36 cellular contexts compared by ENCODE assay signal in the genomic region with DNA sequence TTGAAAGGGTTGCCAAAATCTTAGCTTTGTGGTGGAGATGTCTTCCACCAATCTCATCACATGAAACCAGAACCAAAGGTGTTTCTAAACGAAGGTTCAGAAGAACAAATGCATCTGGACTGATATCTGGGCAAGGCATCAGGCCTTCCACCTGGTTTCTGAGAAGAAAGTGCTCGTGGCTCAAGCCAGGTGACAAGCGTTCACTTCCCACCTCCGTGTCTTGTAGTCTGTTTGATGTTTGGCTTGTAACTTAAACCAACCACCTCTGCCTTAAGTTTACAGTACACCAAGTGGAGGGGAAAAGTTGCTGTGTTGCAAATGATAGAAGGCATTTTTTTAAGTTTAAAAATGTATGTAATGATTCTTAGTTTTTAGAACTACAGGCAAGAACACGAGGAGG.
"Had no signal": no experiment of that assay in that cellular context is flagged by ENCODE, and none has a peak within 500 bp of the region (broad histone marks: within the 10 kb centered on the region; RNA-seq: fewer than 3 reads in every experiment).

No MANE protein-coding gene starts in this region.

- ATAC-seq: activated CD8-positive, alpha-beta T cell treated with anti-CD3 and anti-CD28 coated beads for 36 hours; activated naive CD8-positive, alpha-beta T cell treated with anti-CD3 and anti-CD28 coated beads, Interleukin-2, amount 50 U/mL, for 24 hours; activated T-cell treated with anti-CD3 and anti-CD28 coated beads, Interleukin-2, amount 50 U/mL, for 4 hours; activated T-cell treated with anti-CD3 and anti-CD28 coated beads, Interleukin-2, amount 50 U/mL, for 72 hours had no signal

- H3K4me1 ChIP-seq: ascending aorta had no signal

- H3K4me3 ChIP-seq: ascending aorta, cardiac muscle cell had no signal

- H3K27ac ChIP-seq: ascending aorta, cardiac muscle cell, VCaP had no signal

- H3K36me3 Mint-ChIP-seq: activated CD4-positive, alpha-beta memory T cell treated with anti-CD3 and anti-CD28 coated beads for 36 hours; activated naive CD4-positive, alpha-beta T cell treated with anti-CD3 and anti-CD28 coated beads, Interleukin-2, amount 10 ng/mL, durations not matched to agents 7 days and 5 days; activated naive CD4-positive, alpha-beta T cell treated with anti-CD3 and anti-CD28 coated beads, Interleukin-2, amount 50 U/mL, for 24 hours; activated naive CD8-positive, alpha-beta T cell; activated naive CD8-positive, alpha-beta T cell treated with anti-CD3 and anti-CD28 coated beads, Interleukin-2, amount 10 ng/mL, durations not matched to agents 7 days and 5 days; brain had no signal

- DNase-seq: activated B cell treated with CpG ODN at 0.5 μM for 24 hours; activated CD4-positive, alpha-beta memory T cell treated with anti-CD3 and anti-CD28 coated beads for 36 hours; activated CD4-positive, alpha-beta T cell treated with anti-CD3 and anti-CD28 coated beads for 4 hours; activated CD4-positive, alpha-beta T cell treated with anti-CD3 and anti-CD28 coated beads, Interleukin-2, amount 10 ng/mL, durations not matched to agents 24 days and 14 days; activated CD4-positive, alpha-beta T cell treated with anti-CD3 and anti-CD28 coated beads, Interleukin-2, amount 50 U/mL, for 1 hour; activated CD4-positive, alpha-beta T cell treated with anti-CD3 and anti-CD28 coated beads, Interleukin-2, amount 50 U/mL, for 4 hours; activated CD4-positive, CD25-positive, alpha-beta regulatory T cell treated with anti-CD3 and anti-CD28 coated beads, Interleukin-2, amount 50 U/mL, for 72 hours; activated CD8-positive, alpha-beta memory T cell treated with anti-CD3 and anti-CD28 coated beads, Interleukin-2, amount 50 U/mL, for 4 hours; activated CD8-positive, alpha-beta T cell treated with anti-CD3 and anti-CD28 coated beads for 36 hours; activated effector memory CD4-positive, alpha-beta T cell treated with Interleukin-2 at 50 U/mL for 16 hours; activated gamma-delta T cell; activated naive CD4-positive, alpha-beta T cell treated with anti-CD3 and anti-CD28 coated beads, Interleukin-2, amount 10 ng/mL, durations not matched to agents 7 days and 5 days; activated naive CD4-positive, alpha-beta T cell treated with Interleukin-2 at 50 U/mL for 16 hours; activated naive CD8-positive, alpha-beta T cell treated with anti-CD3 and anti-CD28 coated beads, Interleukin-2, amount 10 ng/mL, durations not matched to agents 7 days and 5 days; activated naive CD8-positive, alpha-beta T cell treated with anti-CD3 and anti-CD28 coated beads, Interleukin-2, amount 50 U/mL, for 24 hours; activated T-cell treated with anti-CD3 and anti-CD28 coated beads for 4 hours; activated T-cell treated with anti-CD3 and anti-CD28 coated beads, Interleukin-2, amount 50 U/mL, for 1 hour; activated T-cell treated with anti-CD3 and anti-CD28 coated beads, Interleukin-2, amount 50 U/mL, for 4 hours; activated T-cell treated with anti-CD3 and anti-CD28 coated beads, Interleukin-2, amount 50 U/mL, for 72 hours; amygdala; anterior cingulate cortex; caudate nucleus; cerebellar nuclear complex; T-helper 2 cell; T-helper 9 cell had no signal

- H3K9me3 ChIP-seq: ascending aorta had no signal

- H3K4me1 Mint-ChIP-seq: activated B cell treated with CpG ODN at 0.5 μM for 24 hours; activated CD4-positive, alpha-beta T cell treated with anti-CD3 and anti-CD28 coated beads, Interleukin-2, amount 10 ng/mL, durations not matched to agents 24 days and 14 days; activated naive CD4-positive, alpha-beta T cell treated with anti-CD3 and anti-CD28 coated beads, Interleukin-2, amount 10 ng/mL, durations not matched to agents 7 days and 5 days; activated naive CD4-positive, alpha-beta T cell treated with anti-CD3 and anti-CD28 coated beads, Interleukin-2, amount 50 U/mL, for 24 hours; activated naive CD8-positive, alpha-beta T cell treated with anti-CD3 and anti-CD28 coated beads, Interleukin-2, amount 10 ng/mL, durations not matched to agents 7 days and 5 days; activated naive CD8-positive, alpha-beta T cell treated with anti-CD3 and anti-CD28 coated beads, Interleukin-2, amount 50 U/mL, for 24 hours; brain had no signal

- H3K27ac Mint-ChIP-seq: activated B cell treated with CpG ODN at 0.5 μM for 24 hours; activated CD4-positive, alpha-beta memory T cell treated with anti-CD3 and anti-CD28 coated beads for 36 hours; activated CD4-positive, alpha-beta T cell treated with anti-CD3 and anti-CD28 coated beads, Interleukin-2, amount 10 ng/mL, durations not matched to agents 24 days and 14 days; activated CD8-positive, alpha-beta T cell treated with anti-CD3 and anti-CD28 coated beads for 36 hours; activated naive CD4-positive, alpha-beta T cell treated with anti-CD3 and anti-CD28 coated beads, Interleukin-2, amount 10 ng/mL, durations not matched to agents 7 days and 5 days; activated naive CD4-positive, alpha-beta T cell treated with anti-CD3 and anti-CD28 coated beads, Interleukin-2, amount 50 U/mL, for 24 hours; activated naive CD8-positive, alpha-beta T cell; activated naive CD8-positive, alpha-beta T cell treated with anti-CD3 and anti-CD28 coated beads, Interleukin-2, amount 10 ng/mL, durations not matched to agents 7 days and 5 days; activated naive CD8-positive, alpha-beta T cell treated with anti-CD3 and anti-CD28 coated beads, Interleukin-2, amount 50 U/mL, for 24 hours; activated T-cell treated with anti-CD3 and anti-CD28 coated beads, Interleukin-2, amount 50 U/mL, for 72 hours; activated T-helper 1 cell treated with anti-CD3 and anti-CD28 coated beads, Interleukin-12 subunit alpha, Interleukin-12 subunit beta, Interleukin-2, Interleukin-4 antibody, amounts not matched to agents 30 ng/mL and 10 ng/mL and 1 ng/mL, durations not matched to agents 14 hours and 24 hours and 36 hours; activated T-helper 2 cell treated with anti-CD3 and anti-CD28 coated beads, Interferon-gamma antibody, Interleukin-2, Interleukin-4, amounts not matched to agents 10 μg/mL and 5 μg/mL and 100 μg/mL, durations not matched to agents 14 hours and 24 hours and 36 hours; brain; T-helper 1 cell treated with Interleukin-12 subunit alpha and Interleukin-12 subunit beta and Interleukin-4 antibody, amounts not matched to agents 30 μg/mL and 1 μg/mL, for 36 hours; T-helper 2 cell treated with Interferon-gamma antibody and Interleukin-4, amounts not matched to agents 5 μg/mL and 100 μg/mL, for 36 hours had no signal

- H3K27me3 ChIP-seq: ascending aorta, cardiac muscle cell had no signal

- H3K4me3 Mint-ChIP-seq: activated B cell treated with CpG ODN at 0.5 μM for 24 hours; activated CD4-positive, alpha-beta memory T cell treated with anti-CD3 and anti-CD28 coated beads for 36 hours; activated CD4-positive, alpha-beta T cell treated with anti-CD3 and anti-CD28 coated beads, Interleukin-2, amount 10 ng/mL, durations not matched to agents 24 days and 14 days; activated CD8-positive, alpha-beta T cell treated with anti-CD3 and anti-CD28 coated beads for 36 hours; activated naive CD4-positive, alpha-beta T cell treated with anti-CD3 and anti-CD28 coated beads, Interleukin-2, amount 10 ng/mL, durations not matched to agents 7 days and 5 days; activated naive CD4-positive, alpha-beta T cell treated with anti-CD3 and anti-CD28 coated beads, Interleukin-2, amount 50 U/mL, for 24 hours; activated naive CD8-positive, alpha-beta T cell; activated naive CD8-positive, alpha-beta T cell treated with anti-CD3 and anti-CD28 coated beads, Interleukin-2, amount 10 ng/mL, durations not matched to agents 7 days and 5 days; activated naive CD8-positive, alpha-beta T cell treated with anti-CD3 and anti-CD28 coated beads, Interleukin-2, amount 50 U/mL, for 24 hours; activated T-cell treated with anti-CD3 and anti-CD28 coated beads, Interleukin-2, amount 50 U/mL, for 4 hours; activated T-cell treated with anti-CD3 and anti-CD28 coated beads, Interleukin-2, amount 50 U/mL, for 72 hours; activated T-helper 1 cell treated with anti-CD3 and anti-CD28 coated beads, Interleukin-12 subunit alpha, Interleukin-12 subunit beta, Interleukin-2, Interleukin-4 antibody, amounts not matched to agents 30 ng/mL and 10 ng/mL and 1 ng/mL, durations not matched to agents 14 hours and 24 hours and 36 hours; brain; central memory CD8-positive, alpha-beta T cell; T-helper 1 cell treated with Interleukin-12 subunit alpha and Interleukin-12 subunit beta and Interleukin-4 antibody, amounts not matched to agents 30 μg/mL and 1 μg/mL, for 36 hours; T-helper 2 cell treated with Interferon-gamma antibody and Interleukin-4, amounts not matched to agents 5 μg/mL and 100 μg/mL, for 36 hours had no signal

- H3K9me3 Mint-ChIP-seq: activated B cell treated with CpG ODN at 0.5 μM for 24 hours; activated CD4-positive, alpha-beta memory T cell treated with anti-CD3 and anti-CD28 coated beads for 36 hours; activated CD4-positive, alpha-beta T cell treated with anti-CD3 and anti-CD28 coated beads, Interleukin-2, amount 10 ng/mL, durations not matched to agents 24 days and 14 days; activated CD8-positive, alpha-beta T cell treated with anti-CD3 and anti-CD28 coated beads for 36 hours; activated naive CD4-positive, alpha-beta T cell treated with anti-CD3 and anti-CD28 coated beads, Interleukin-2, amount 10 ng/mL, durations not matched to agents 7 days and 5 days; activated naive CD4-positive, alpha-beta T cell treated with anti-CD3 and anti-CD28 coated beads, Interleukin-2, amount 50 U/mL, for 24 hours; activated naive CD8-positive, alpha-beta T cell treated with anti-CD3 and anti-CD28 coated beads, Interleukin-2, amount 10 ng/mL, durations not matched to agents 7 days and 5 days; activated T-cell treated with anti-CD3 and anti-CD28 coated beads, Interleukin-2, amount 50 U/mL, for 4 hours; activated T-cell treated with anti-CD3 and anti-CD28 coated beads, Interleukin-2, amount 50 U/mL, for 72 hours; activated T-helper 1 cell treated with anti-CD3 and anti-CD28 coated beads, Interleukin-12 subunit alpha, Interleukin-12 subunit beta, Interleukin-2, Interleukin-4 antibody, amounts not matched to agents 30 ng/mL and 10 ng/mL and 1 ng/mL, durations not matched to agents 14 hours and 24 hours and 36 hours; activated T-helper 2 cell treated with anti-CD3 and anti-CD28 coated beads, Interferon-gamma antibody, Interleukin-2, Interleukin-4, amounts not matched to agents 10 μg/mL and 5 μg/mL and 100 μg/mL, durations not matched to agents 14 hours and 24 hours and 36 hours; central memory CD8-positive, alpha-beta T cell; T-helper 1 cell treated with Interleukin-12 subunit alpha and Interleukin-12 subunit beta and Interleukin-4 antibody, amounts not matched to agents 30 μg/mL and 1 μg/mL, for 36 hours; T-helper 2 cell treated with Interferon-gamma antibody and Interleukin-4, amounts not matched to agents 5 μg/mL and 100 μg/mL, for 36 hours had no signal

- H3K36me3 ChIP-seq: ascending aorta, cardiac muscle cell had no signal
